Comparison of ENCODE assay signal across 27 cellular contexts in the genomic region with DNA sequence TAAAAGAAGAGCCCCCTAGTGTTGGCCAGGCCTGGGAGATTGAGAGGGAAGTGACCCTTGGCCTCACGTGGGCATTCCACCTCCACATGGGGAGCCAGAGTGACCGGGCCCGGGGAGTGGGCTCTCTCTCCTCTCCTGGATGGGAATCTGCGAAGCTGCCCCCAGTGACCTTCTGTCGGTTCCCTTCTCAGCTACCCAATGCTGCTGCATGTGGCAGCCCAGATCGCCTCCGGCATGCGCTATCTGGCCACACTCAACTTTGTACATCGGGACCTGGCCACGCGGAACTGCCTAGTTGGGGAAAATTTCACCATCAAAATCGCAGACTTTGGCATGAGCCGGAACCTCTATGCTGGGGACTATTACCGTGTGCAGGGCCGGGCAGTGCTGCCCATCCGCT. TPM values are rescaled to one million over a fixed set of nuclear protein-coding genes. Genes with fewer than 3 reads are reported as not detected.
"Had no signal": no experiment of that assay in that cellular context is flagged by ENCODE, and none has a peak within 500 bp of the region (broad histone marks: within the 10 kb centered on the region; RNA-seq: fewer than 3 reads in every experiment).

No MANE protein-coding gene starts in this region.

- H3K27me3 Mint-ChIP-seq: activated CD8-positive, alpha-beta T cell treated with anti-CD3 and anti-CD28 coated beads for 36 hours had no signal

- H3K27me3 ChIP-seq: adrenal gland, Peyer's patch had no signal

- H3K27ac ChIP-seq: adrenal gland, Peyer's patch, SK-N-MC had no signal

- ATAC-seq: activated CD4-positive, CD25-positive, alpha-beta regulatory T cell treated with anti-CD3 and anti-CD28 coated beads, Interleukin-2, amount 50 U/mL, for 24 hours; activated CD8-positive, alpha-beta T cell treated with anti-CD3 and anti-CD28 coated beads for 36 hours had no signal

- DNase-seq: activated CD4-positive, alpha-beta T cell treated with anti-CD3 and anti-CD28 coated beads for 4 hours; activated CD8-positive, alpha-beta memory T cell treated with anti-CD3 and anti-CD28 coated beads, Interleukin-2, amount 50 U/mL, for 4 hours; activated CD8-positive, alpha-beta T cell treated with anti-CD3 and anti-CD28 coated beads for 36 hours; activated naive CD4-positive, alpha-beta T cell treated with anti-CD3 and anti-CD28 coated beads, Interleukin-2, amount 50 U/mL, for 16 hours; activated naive CD8-positive, alpha-beta T cell treated with anti-CD3 and anti-CD28 coated beads, Interleukin-2, amount 10 ng/mL, durations not matched to agents 7 days and 5 days; activated T-cell treated with anti-CD3 and anti-CD28 coated beads, Interleukin-2, amount 50 U/mL, for 1 hour; adrenal gland; anterior cingulate cortex; cerebellar nuclear complex; Karpas-422; MM.1S; NCI-H1105; NCI-H1436; NCI-H1694 treated with DMSO at 0.1 percent for 48 hours; NCI-H2029 treated with DMSO at 0.1 percent for 48 hours; NCI-H345; NCI-H510A; NCI-H526 treated with DMSO at 0.1 percent for 48 hours; NCI-H82; NK-92 treated with Interleukin-12 subunit alpha and Interleukin-12 subunit beta, amount 100 ng/mL, for 24 hours; OCI-M1; Peyer's patch; SW 1271 had no signal

- H3K9me3 ChIP-seq: adrenal gland, Peyer's patch had no signal

- H3K4me3 ChIP-seq: adrenal gland, Peyer's patch, SK-N-MC had no signal

- H3K4me1 ChIP-seq: adrenal gland had no signal

- H3K4me3 Mint-ChIP-seq: activated CD8-positive, alpha-beta T cell treated with anti-CD3 and anti-CD28 coated beads for 36 hours; activated naive CD8-positive, alpha-beta T cell treated with anti-CD3 and anti-CD28 coated beads, Interleukin-2, amount 10 ng/mL, durations not matched to agents 7 days and 5 days had no signal

- H3K9me3 Mint-ChIP-seq: activated CD8-positive, alpha-beta T cell treated with anti-CD3 and anti-CD28 coated beads for 36 hours; activated naive CD8-positive, alpha-beta T cell treated with anti-CD3 and anti-CD28 coated beads, Interleukin-2, amount 10 ng/mL, durations not matched to agents 7 days and 5 days had no signal

- H3K27ac Mint-ChIP-seq: activated CD8-positive, alpha-beta T cell treated with anti-CD3 and anti-CD28 coated beads for 36 hours; activated naive CD8-positive, alpha-beta T cell treated with anti-CD3 and anti-CD28 coated beads, Interleukin-2, amount 10 ng/mL, durations not matched to agents 7 days and 5 days had no signal

RNA-seq across cellular contexts. Expression of gene SFTA2, which starts 34.1 kb away (rescaled TPM):
- total RNA-seq: activated CD8-positive, alpha-beta T cell treated with anti-CD3 and anti-CD28 coated beads for 36 hours; activated naive CD8-positive, alpha-beta T cell treated with anti-CD3 and anti-CD28 coated beads, Interleukin-2, amount 10 ng/mL, durations not matched to agents 7 days and 5 days; cardiac septum; Peyer's patch; T-helper 1 cell treated with Interleukin-12 subunit alpha and Interleukin-12 subunit beta and Interleukin-4 antibody, amounts not matched to agents 30 ng/mL and 1 ng/mL, for 36 hours had no signal

RNA-seq across cellular contexts. Expression of gene MUCL3, which starts 42.9 kb away (rescaled TPM):
- total RNA-seq: activated CD8-positive, alpha-beta T cell treated with anti-CD3 and anti-CD28 coated beads for 36 hours; activated naive CD8-positive, alpha-beta T cell treated with anti-CD3 and anti-CD28 coated beads, Interleukin-2, amount 10 ng/mL, durations not matched to agents 7 days and 5 days; adrenal gland; cardiac septum; T-helper 1 cell treated with Interleukin-12 subunit alpha and Interleukin-12 subunit beta and Interleukin-4 antibody, amounts not matched to agents 30 ng/mL and 1 ng/mL, for 36 hours had no signal
